8 cellular contexts compared by ENCODE assay signal in genomic region chr7:56033671-56034432, GRCh38. TPM values are rescaled to one million over a fixed set of nuclear protein-coding genes. Genes with fewer than 3 reads are reported as not detected.
DNase-seq lines count a peak whose midpoint lies in the region; ATAC-seq and TF ChIP-seq lines count a peak whose summit lies in the region.

No MANE protein-coding gene starts in this region.

- H3K9me3 ChIP-seq in Peyer's patch (no peaks in the 10 kb centered on the region), neural cell (ENCODE audit: low read length) (no peaks in the 10 kb centered on the region), stomach smooth muscle (ENCODE audit: control insufficient read depth in 2 of 2, low read length in 2 of 2) (no peaks in the 10 kb centered on the region)

- ATAC-seq in GM21529 (IDR thresholded peaks at IDR 0.05; ENCODE audit: unreplicated experiment): peak; percentile 98

- TF ChIP-seq CTCF in Peyer's patch (IDR thresholded peaks at IDR 0.05) (peak in 4 of 6 experiments; percentile 20 to 44 (median 32)), fibroblast of pulmonary artery (IDR thresholded peaks at IDR 0.05; ENCODE audit: low read length, missing control alignments) (peak; percentile 21), neural cell (IDR thresholded peaks at IDR 0.05; ENCODE audit: poor library complexity, severe bottlenecking) (peak; percentile 47)

- H3K36me3 ChIP-seq in Peyer's patch (no peaks in the 10 kb centered on the region), neural cell (ENCODE audit: insufficient read depth, low read length) (no peaks in the 10 kb centered on the region), stomach smooth muscle (ENCODE audit: control insufficient read depth in 2 of 2, insufficient read depth in 2 of 2, low read length in 2 of 2) (no peaks in the 10 kb centered on the region)

- no peaks in the 10 kb centered on the region for H3K79me2 ChIP-seq in neural cell (replicated peaks; ENCODE audit: insufficient read depth, low read length)

- no peaks in the 10 kb centered on the region for H3K27me3 ChIP-seq in Peyer's patch
- no peaks in the 10 kb centered on the region for H3K27me3 ChIP-seq in neural cell (ENCODE audit: insufficient read depth, low read depth, low read length)
- no peaks in the 10 kb centered on the region for H3K27me3 ChIP-seq in stomach smooth muscle (ENCODE audit: control insufficient read depth in 1 of 2, insufficient read depth in 2 of 2, low read length in 2 of 2)

- H3K4me1 ChIP-seq in Peyer's patch (peaks cover 0 to 11% (median 2%) of the 10 kb centered on the region in 4 donors), stomach smooth muscle (ENCODE audit: control insufficient read depth, insufficient read depth, low read length) (peaks cover 6% of the 10 kb centered on the region)

- peak overlapping the region; percentile 38 to 77 (median 59) for H3K4me3 ChIP-seq in Peyer's patch
- peak overlapping the region; percentile 70 for H3K4me3 ChIP-seq in fibroblast of pulmonary artery (replicated peaks; ENCODE audit: low read depth, low read length)
- H3K4me3 ChIP-seq in neural cell (ENCODE audit: low read length): peak overlapping the region; percentile 71
- H3K4me3 ChIP-seq in stomach smooth muscle (ENCODE audit: low read length in 2 of 2): peak overlapping the region; percentile 84

- peak overlapping the region; percentile 51 for H2AFZ ChIP-seq in neural cell (ENCODE audit: low read depth, low read length)

- TF ChIP-seq POLR2A in Peyer's patch (IDR thresholded peaks at IDR 0.05): peak in 1 of 2 donors; percentile 11

- H3K9me2 ChIP-seq in neural cell (ENCODE audit: insufficient read depth, low read length): no peaks in the 10 kb centered on the region

- no peaks in the 10 kb centered on the region for H4K20me1 ChIP-seq in neural cell (ENCODE audit: insufficient read depth)

- peak overlapping the region; percentile 69 for H3K4me2 ChIP-seq in neural cell (ENCODE audit: low read length)

- peak overlapping the region; percentile 51 for H3K9ac ChIP-seq in neural cell (ENCODE audit: low read length)
- H3K9ac ChIP-seq in stomach smooth muscle (ENCODE audit: low read length in 2 of 2): peak overlapping the region; percentile 36 to 51

- H3K27ac ChIP-seq in Peyer's patch: peak overlapping the region; percentile 27 to 71 (median 51)
- H3K27ac ChIP-seq in neural cell (ENCODE audit: low read length): no peak overlapping the region
- H3K27ac ChIP-seq in stomach smooth muscle (ENCODE audit: low read length): no peak overlapping the region

- no peak for TF ChIP-seq EP300 in neural cell (conservative IDR thresholded peaks at IDR 0.05; ENCODE audit: poor library complexity, severe bottlenecking)

- H3F3A ChIP-seq in neural cell (ENCODE audit: insufficient read depth, low read length, poor library complexity, severe bottlenecking): no peaks in the 10 kb centered on the region

- DNase-seq in DMS79 treated with DMSO at 0.1 percent for 48 hours (lab: John Stamatoyannopoulos, UW): peak; percentile 87
- peak; percentile 81 for DNase-seq in HuH-7.5 (ENCODE audit: low spot score)
- peak; percentile 67 to 83 (median 76) for DNase-seq in Peyer's patch
- peak; percentile 56 for DNase-seq in activated T-helper 1 cell treated with Interleukin-2 at 50 U/mL for 16 hours (ENCODE audit: low read depth)
- DNase-seq in fibroblast of pulmonary artery (ENCODE audit: low read depth): peak; percentile 76

- no peak for TF ChIP-seq RAD21 in neural cell (conservative IDR thresholded peaks at IDR 0.05)

TF ChIP-seq in neural cell, 6 proteins besides CTCF, POLR2A, EP300 and RAD21:
- TF ChIP-seq MXI1 (conservative IDR thresholded peaks at IDR 0.05; ENCODE audit: poor library complexity, severe bottlenecking) (peak; percentile 48), SMC3 (conservative IDR thresholded peaks at IDR 0.05; ENCODE audit: poor library complexity) (no peak), EZH2 (IDR thresholded peaks at IDR 0.05; ENCODE audit: borderline replicate concordance, insufficient read depth, low read length, poor library complexity, severe bottlenecking) (no peak), REST (IDR thresholded peaks at IDR 0.05; ENCODE audit: borderline replicate concordance) (peak; percentile 25), POLR2AphosphoS5 (IDR thresholded peaks at IDR 0.05) (peak; percentile 15), TAF1 (IDR thresholded peaks at IDR 0.05; ENCODE audit: low read depth) (no peak)
TF ChIP-seq in neural cell: peak in this region for 3.

RNA-seq across cellular contexts. Expression of gene PSPH, which starts 17.4 kb away (rescaled TPM):
- total RNA-seq in Peyer's patch: 10 to 100 TPM; 12.3 to 25.6 (median 16.1) TPM
- polyA plus RNA-seq in neural cell: 24.0 and 26.4 TPM in 2 replicates
- 13.5 and 17.5 TPM in 2 replicates for polyA minus RNA-seq in neural cell

RNA-seq across cellular contexts. Expression of gene CCT6A, which starts 17.7 kb away (rescaled TPM):
- 100 to 1,000 TPM in 1 of 4 donors, 10 to 100 TPM in 3; 61.3 to 150 (median 79.5) TPM for total RNA-seq in Peyer's patch
- polyA plus RNA-seq in neural cell: 268 and 275 TPM in 2 replicates
- polyA minus RNA-seq in neural cell: 207 and 230 TPM in 2 replicates

RNA-seq across cellular contexts. Expression of gene SUMF2, which starts 30.2 kb away (rescaled TPM):
- total RNA-seq in Peyer's patch: 100 to 1,000 TPM in 3 of 4 donors, 10 to 100 TPM in 1; 71.8 to 155 (median 128) TPM
- polyA plus RNA-seq in neural cell: 69.3 and 84.1 TPM in 2 replicates
- polyA minus RNA-seq in neural cell: 44.6 and 55.8 TPM in 2 replicates

RNA-seq across cellular contexts. Expression of gene PHKG1, which starts 58.9 kb away (rescaled TPM):
- 1 to 10 TPM; 1.1 to 8.3 (median 4.0) TPM for total RNA-seq in Peyer's patch
- 2.6 TPM in 1 of 2 replicates, not detected in the other for polyA plus RNA-seq in neural cell
- 0.97 TPM in 1 of 2 replicates, not detected in the other for polyA minus RNA-seq in neural cell

Comparison
In these comparisons a context has a peak if more than half of its experiments do, and no peak if none do; other contexts are left out.
1. H3K27ac ChIP-seq: peak in Peyer's patch (4 of 4); none in neural cell (single experiment) and stomach smooth muscle (single experiment).
2. Peak in every context shown above with its lines, with median percentiles within 50 percentile points of each other: DNase-seq, H3K4me3 ChIP-seq and CTCF ChIP-seq.